8 cellular contexts compared by ENCODE assay signal in genomic region chr6:149749082-149749593, GRCh38. TPM values are rescaled to one million over a fixed set of nuclear protein-coding genes. Genes with fewer than 3 reads are reported as not detected.
DNase-seq lines count a peak whose midpoint lies in the region; ATAC-seq and TF ChIP-seq lines count a peak whose summit lies in the region.
"Not testable (repeated sequence)": the region's sequence is repeated elsewhere in the genome, so short reads cannot be mapped to it uniquely, and the experiment has no call there.

No MANE protein-coding gene starts in this region.

- not testable (repeated sequence) for H3K9me3 ChIP-seq in HUES6 (ENCODE audit: control insufficient read depth, insufficient read depth, low read depth, low read length); cardiac muscle cell (ENCODE audit: low read depth); mucosa of rectum (ENCODE audit: control insufficient read depth in 2 of 2, low read length in 2 of 2); smooth muscle cell (replicated peaks; ENCODE audit: low read depth)

- peak; percentile 2 for ATAC-seq in GM21390 (IDR thresholded peaks at IDR 0.05; ENCODE audit: unreplicated experiment)
- peak; percentile 17 for ATAC-seq in activated CD4-positive, alpha-beta T cell treated with anti-CD3 and anti-CD28 coated beads for 36 hours

- not testable (repeated sequence) for H3F3A ChIP-seq in smooth muscle cell (ENCODE audit: low read depth)

- peak overlapping the region; percentile 90 for H3K4me3 Mint-ChIP-seq in activated CD4-positive, alpha-beta T cell treated with anti-CD3 and anti-CD28 coated beads for 36 hours

- not testable (repeated sequence) for H2AFZ ChIP-seq in smooth muscle cell (ENCODE audit: low read depth)

- intact Hi-C loops in activated CD4-positive, alpha-beta T cell treated with anti-CD3 and anti-CD28 coated beads for 36 hours (cut with DNase I, micrococcal nuclease), result loop anchor here (1.0 to 5.0 kb wide), 5 partner anchors 115 to 1703 kb away; partner anchors contain the start of genes ULBP1 (in 2 of the 2), GINM1 (in 1 of the 2), LRP11 (in 1 of the 2) and MTHFD1L (in 1 of the 2)

- H3K9ac ChIP-seq in HUES6 (ENCODE audit: low read length), result peak overlapping the region; percentile 83
- H3K9ac ChIP-seq in mucosa of rectum (ENCODE audit: low read depth in 1 of 2, low read length in 2 of 2), result peak overlapping the region; percentile 54 to 99
- H3K9ac ChIP-seq in smooth muscle cell (ENCODE audit: low read depth), result not testable (repeated sequence)

- H3K79me2 ChIP-seq in smooth muscle cell (ENCODE audit: low read depth), result peaks cover 63% of the 10 kb centered on the region

- not testable (repeated sequence) for H3K9me3 Mint-ChIP-seq in activated CD4-positive, alpha-beta T cell treated with anti-CD3 and anti-CD28 coated beads for 36 hours (ENCODE audit: low read depth)

- H3K36me3 ChIP-seq in HUES6 (ENCODE audit: control insufficient read depth, insufficient read depth, low read length); cardiac muscle cell; mucosa of rectum (ENCODE audit: control insufficient read depth in 2 of 2, insufficient read depth in 2 of 2, low read length in 2 of 2); smooth muscle cell (ENCODE audit: low read depth): not testable (repeated sequence)

- H3K27me3 ChIP-seq in HUES6 (ENCODE audit: control insufficient read depth, insufficient read depth, low read length); cardiac muscle cell; mucosa of rectum (ENCODE audit: control insufficient read depth in 2 of 2, insufficient read depth in 2 of 2, low read length in 2 of 2); smooth muscle cell (ENCODE audit: low read depth): not testable (repeated sequence)

- TF ChIP-seq CTCF in AG10803 (conservative IDR thresholded peaks at IDR 0.05; ENCODE audit: low read length); cardiac fibroblast (IDR thresholded peaks at IDR 0.05; ENCODE audit: low read depth, low read length); cardiac muscle cell (IDR thresholded peaks at IDR 0.05; ENCODE audit: low read depth, low read length); smooth muscle cell (IDR thresholded peaks at IDR 0.05; ENCODE audit: borderline replicate concordance, insufficient read depth, poor library complexity, severe bottlenecking): not testable (repeated sequence)

- POLR2A ChIA-PET in activated CD4-positive, alpha-beta T cell treated with anti-CD3 and anti-CD28 coated beads for 36 hours (lab: Charles Lee), result interaction anchor here (1.5 kb wide), 1 partner anchor 31 kb away, joined by 7 read pairs; the partner anchor contains the start of gene LATS1

- peak overlapping the region; percentile 85 for H3K27ac Mint-ChIP-seq in activated CD4-positive, alpha-beta T cell treated with anti-CD3 and anti-CD28 coated beads for 36 hours

- not testable (repeated sequence) for H3K36me3 Mint-ChIP-seq in activated CD4-positive, alpha-beta T cell treated with anti-CD3 and anti-CD28 coated beads for 36 hours (ENCODE audit: low read depth)

- peaks cover 44% of the 10 kb centered on the region for H3K4me1 Mint-ChIP-seq in activated CD4-positive, alpha-beta T cell treated with anti-CD3 and anti-CD28 coated beads for 36 hours

- peaks cover 40% of the 10 kb centered on the region for H4K20me1 ChIP-seq in smooth muscle cell (ENCODE audit: low read depth)

- DNase-seq in AG10803 (ENCODE audit: low read depth); activated CD4-positive, alpha-beta T cell treated with anti-CD3 and anti-CD28 coated beads for 36 hours; cardiac fibroblast (ENCODE audit: low read depth in 2 of 2); cardiac muscle cell (ENCODE audit: low read depth in 1 of 2, low spot score in 1 of 2); smooth muscle cell (lab: John Stamatoyannopoulos, UW; ENCODE audit: unreplicated experiment): not testable (repeated sequence)

- CTCF ChIA-PET in activated CD4-positive, alpha-beta T cell treated with anti-CD3 and anti-CD28 coated beads for 36 hours (lab: Charles Lee), result interaction anchor here (1.1 to 1.5 kb wide), 3 partner anchors 32 to 115 kb away, joined by 3 to 5 read pairs (median 4); partner anchors contain the start of gene LRP11

- H3K27me3 Mint-ChIP-seq in activated CD4-positive, alpha-beta T cell treated with anti-CD3 and anti-CD28 coated beads for 36 hours, result not testable (repeated sequence)

- H3K4me2 ChIP-seq in smooth muscle cell, result peak overlapping the region; percentile 97

- H3K4me3 ChIP-seq in AG10803 (ENCODE audit: low read length) (peak overlapping the region; percentile 55), HUES6 (ENCODE audit: low read depth, low read length) (peak overlapping the region; percentile 97), cardiac fibroblast (replicated peaks in 1 of 2; ENCODE audit: low read depth in 2 of 2, low read length in 2 of 2) (peak overlapping the region; percentile 45 to 98), cardiac muscle cell (peak overlapping the region; percentile 84), mucosa of rectum (ENCODE audit: low read length in 2 of 2) (peak overlapping the region; percentile 95 to 97), smooth muscle cell (peak overlapping the region; percentile 96)

- not testable (repeated sequence) for H3K4me1 ChIP-seq in HUES6 (ENCODE audit: control insufficient read depth, insufficient read depth, low read length); cardiac muscle cell (ENCODE audit: low read depth); smooth muscle cell (ENCODE audit: low read depth)
- H3K4me1 ChIP-seq in mucosa of rectum (ENCODE audit: control insufficient read depth in 2 of 2, insufficient read depth in 2 of 2, low read length in 2 of 2), result peaks cover 18 to 19% of the 10 kb centered on the region in 2 donors

- under 1% methylated on average over 28 of the region's 38 CpGs for WGBS in smooth muscle cell (ENCODE audit: low lambda C conversion rate)

- H3K27ac ChIP-seq in HUES6 (ENCODE audit: low read depth, low read length) (peak overlapping the region; percentile 92; the same call in 1 of the 2 replicates), cardiac muscle cell (peak overlapping the region; percentile 93), mucosa of rectum (ENCODE audit: low read depth in 2 of 2, low read length in 2 of 2) (peak overlapping the region; percentile 86 to 93), smooth muscle cell (ENCODE audit: low read depth) (peak overlapping the region; percentile 74)

RNA-seq across cellular contexts. Expression of gene PCMT1, which starts 0.4 kb away (rescaled TPM):
- total RNA-seq in activated CD4-positive, alpha-beta T cell treated with anti-CD3 and anti-CD28 coated beads for 36 hours, result 10 to 100 TPM; 90.1 to 91.3 TPM
- 137 and 197 TPM in 2 replicates for total RNA-seq in cardiac muscle cell
- 178 and 189 TPM in 2 replicates for polyA plus RNA-seq in cardiac muscle cell
- 96.9 and 97.9 TPM in 2 replicates for total RNA-seq in smooth muscle cell
- 133 and 139 TPM in 2 replicates for polyA plus RNA-seq in smooth muscle cell

RNA-seq across cellular contexts. Expression of gene NUP43, which starts 2.8 kb away (rescaled TPM):
- total RNA-seq in activated CD4-positive, alpha-beta T cell treated with anti-CD3 and anti-CD28 coated beads for 36 hours, result 10 to 100 TPM; 80.5 to 89.4 TPM
- total RNA-seq in cardiac muscle cell (35.7 and 55.8 TPM in 2 replicates), smooth muscle cell (33.8 and 39.0 TPM in 2 replicates)
- polyA plus RNA-seq in cardiac muscle cell (14.1 and 15.7 TPM in 2 replicates), smooth muscle cell (5.9 and 8.3 TPM in 2 replicates)

RNA-seq across cellular contexts. Expression of gene LATS1, which starts 31.2 kb away (rescaled TPM):
- total RNA-seq in activated CD4-positive, alpha-beta T cell treated with anti-CD3 and anti-CD28 coated beads for 36 hours, result 10 to 100 TPM; 21.2 to 23.5 TPM
- total RNA-seq in cardiac muscle cell (9.9 and 13.2 TPM in 2 replicates), smooth muscle cell (28.3 and 32.0 TPM in 2 replicates)
- polyA plus RNA-seq in cardiac muscle cell (7.2 and 11.3 TPM in 2 replicates), smooth muscle cell (8.5 and 10.0 TPM in 2 replicates)
